Comparison of ENCODE assay signal across 19 cellular contexts in genomic region chr19:48879025-48879572, GRCh38. TPM values are rescaled to one million over a fixed set of nuclear protein-coding genes. Genes with fewer than 3 reads are reported as not detected.
DNase-seq lines count a peak whose midpoint lies in the region; ATAC-seq, FAIRE-seq and TF ChIP-seq lines count a peak whose summit lies in the region.
"Had no signal": no experiment of that assay in that cellular context is flagged by ENCODE, and none has a peak within 500 bp of the region (broad histone marks: within the 10 kb centered on the region; RNA-seq: fewer than 3 reads in every experiment).

No MANE protein-coding gene starts in this region.

- H3K79me2 ChIP-seq in K562 (ENCODE audit: control insufficient read depth, insufficient read depth, low read length) = peaks cover 36% of the 10 kb centered on the region

- in situ Hi-C loops in K562 (cut with MboI) = loop anchor here (10.0 kb wide), 1 partner anchor 86 kb away; the partner anchor contains the start of gene FTL

- peaks cover 0 to 60% of the 10 kb centered on the region in 2 donors for H3K4me1 ChIP-seq in right atrium auricular region
- peaks cover 25 to 36% of the 10 kb centered on the region in 2 experiments for H3K4me1 ChIP-seq in K562 (replicated peaks in 1 of 2; ENCODE audit: control insufficient read depth in 2 of 2, insufficient read depth in 2 of 2, low read length in 2 of 2)
- H3K4me1 ChIP-seq in mesodermal cell (ENCODE audit: control insufficient read depth, insufficient read depth, low read length, poor library complexity, severe bottlenecking) = peaks cover 25% of the 10 kb centered on the region
- H3K4me1 ChIP-seq in vagina = peaks cover 36% of the 10 kb centered on the region

- POLR2A ChIA-PET in K562 (lab: Yijun Ruan, JAX) = interaction anchor here (0.8 to 12.2 kb wide), 22 partner anchors 8 to 204 kb away, joined by 3 to 439 read pairs (median 6); partner anchors contain the start of genes BAX, DHDH, FTL and GYS1

- no peak for TF ChIP-seq CTCF in right atrium auricular region (IDR thresholded peaks at IDR 0.05)
- TF ChIP-seq CTCF in K562 (IDR thresholded peaks at IDR 0.05 in 2 of 3, conservative IDR thresholded peaks at IDR 0.05 in 1 of 3; ENCODE audit: insufficient read depth in 2 of 3, low read depth in 1 of 3, low read length in 3 of 3) = no peak
- TF ChIP-seq CTCF in vagina (IDR thresholded peaks at IDR 0.05) = no peak
- TF ChIP-seq CTCF in GM10266 (IDR thresholded peaks at IDR 0.05; ENCODE audit: control insufficient read depth, insufficient read depth, low read depth, missing control alignments) = no peak

- CTCF ChIA-PET in K562 (lab: Yijun Ruan, JAX; ENCODE audit: low intra/inter-chr PET ratio) = interaction anchor here (0.6 to 0.7 kb wide), 2 partner anchors 114 to 488 kb away, joined by 3 to 4 read pairs; partner anchors contain the start of gene GYS1

- BruUV-seq in K562 (replicated peaks; lab: Mats Ljungman, UMichigan) = no TSS peak

- peaks cover 47% of the 10 kb centered on the region for H3K36me3 ChIP-seq in right atrium auricular region
- peaks cover 33% of the 10 kb centered on the region for H3K36me3 ChIP-seq in K562 (ENCODE audit: control insufficient read depth, insufficient read depth, low read length)
- peaks cover 49% of the 10 kb centered on the region for H3K36me3 ChIP-seq in mesodermal cell (ENCODE audit: control insufficient read depth, insufficient read depth, low read length)
- H3K36me3 ChIP-seq in vagina = peaks cover 0 to 25% of the 10 kb centered on the region in 2 donors

- ATAC-seq in Right ventricle myocardium superior (ENCODE audit: poor library complexity) = no peak
- ATAC-seq in K562 = no peak

- no peak for TF ChIP-seq RAD21 in K562 (CRISPR knock-in tag; conservative IDR thresholded peaks at IDR 0.05 in 1 of 2, IDR thresholded peaks at IDR 0.05 in 1 of 2)

- WGBS in K562 (ENCODE audit: insufficient coverage, low coverage, missing lambda C conversion rate) = 65% methylated on average over 9 of the region's 11 CpGs
- WGBS in mesodermal cell (ENCODE audit: insufficient coverage in 2 of 2), 2 experiments = 90% methylated on average over 7 to 8 of the region's 11 CpGs

- no peak overlapping the region for H3K9ac ChIP-seq in K562 (ENCODE audit: insufficient read depth in 1 of 2, low read depth in 2 of 2, low read length in 2 of 2)

- peaks cover 19% of the 10 kb centered on the region for H4K20me1 ChIP-seq in K562 (replicated peaks; ENCODE audit: control insufficient read depth, insufficient read depth, low read length)

- H3K9me1 ChIP-seq in K562 (ENCODE audit: control insufficient read depth, insufficient read depth, low read length) = no peaks in the 10 kb centered on the region

- H3K4me3 ChIP-seq in right atrium auricular region (no peak overlapping the region), K562 (no peak overlapping the region), mesodermal cell (ENCODE audit: extremely low read depth, insufficient read depth, low read length, poor library complexity, severe bottlenecking) (no peak overlapping the region), vagina (no peak overlapping the region)
- H3K4me3 ChIP-seq: adrenal gland had no signal

- H2AFZ ChIP-seq in K562 (ENCODE audit: low read depth, low read length) = no peak overlapping the region

- DNase-seq in right atrium auricular region (ENCODE audit: low spot score) (no peak), Right ventricle myocardium superior (no peak), K562 (ENCODE audit: extremely low read depth in 1 of 4, low spot score in 3 of 4) (no peak), vagina (ENCODE audit: extremely low spot score in 2 of 2) (no peak), GM10266 (ENCODE audit: extremely low spot score) (no peak), SW480 (ENCODE audit: low spot score) (no peak)
- DNase-seq in stimulated activated CD4-positive, alpha-beta T cell treated with anti-CD3 and anti-CD28 coated beads, Interleukin-4, amount 100 ng/mL, for 24 hours = no peak
- DNase-seq: endodermal cell, hippocampal formation, kidney, NCI-H2029 treated with DMSO at 0.1 percent for 48 hours, NCI-H510A, SHP77 had no signal

- H3K4me2 ChIP-seq in K562 (ENCODE audit: insufficient read depth, low read length) = no peak overlapping the region

- intact Hi-C loops in Right ventricle myocardium superior (cut with DNase I) = no loop called here
- intact Hi-C loops in K562 (cut with micrococcal nuclease) = no loop called here
- intact Hi-C loops in vagina (cut with DNase I) = loop anchor here (10.0 kb wide), 1 partner anchor 86 kb away; the partner anchor contains the start of gene FTL

- H3K27ac ChIP-seq in right atrium auricular region (peak overlapping the region; percentile 99 to 100), K562 (ENCODE audit: extremely low read depth, low read depth, low read length) (peak overlapping the region; percentile 56), mesodermal cell (ENCODE audit: low read depth, low read length, severe bottlenecking) (peak overlapping the region; percentile 46), vagina (peak overlapping the region; percentile 54)

- TF ChIP-seq POLR2A in K562 (conservative IDR thresholded peaks at IDR 0.05) (no peak), vagina (IDR thresholded peaks at IDR 0.05) (no peak)

- H3K9me3 ChIP-seq in right atrium auricular region (no peaks in the 10 kb centered on the region), K562 (replicated peaks; ENCODE audit: control insufficient read depth, insufficient read depth, low read depth, low read length) (peaks cover 7% of the 10 kb centered on the region), mesodermal cell (ENCODE audit: control insufficient read depth, low read length) (no peaks in the 10 kb centered on the region), vagina (no peaks in the 10 kb centered on the region)
- H3K9me3 ChIP-seq: adrenal gland had no signal

- TF ChIP-seq EP300 in K562 (IDR thresholded peaks at IDR 0.05; ENCODE audit: low read length) = no peak

- H3K27me3 ChIP-seq in right atrium auricular region = no peaks in the 10 kb centered on the region
- H3K27me3 ChIP-seq in K562 (ENCODE audit: control insufficient read depth in 2 of 2, insufficient read depth in 2 of 2, low read length in 2 of 2) = no peaks in the 10 kb centered on the region
- no peaks in the 10 kb centered on the region for H3K27me3 ChIP-seq in vagina
- H3K27me3 ChIP-seq: adrenal gland had no signal

- FAIRE-seq in K562 (lab: Jason Lieb, UNC) = no peak
- FAIRE-seq: H54, kidney had no signal

RNA-seq across cellular contexts. Expression of gene PPP1R15A, which starts 6.9 kb away (rescaled TPM):
- 10 to 100 TPM; 55.0 to 97.6 TPM for total RNA-seq in right atrium auricular region
- total RNA-seq in Right ventricle myocardium superior = 60.4 TPM
- 91.7 and 166 TPM in 2 replicates for total RNA-seq in K562 (2011; cell fraction: chromatin; rRNA removed; ENCODE audit: low replicate concordance)
- 117 and 129 TPM in 2 replicates for total RNA-seq in K562 (2011; cell fraction: nucleolus; rRNA removed)
- total RNA-seq in K562 (2011; cell fraction: nucleoplasm; rRNA removed) = 102 and 128 TPM in 2 replicates
- total RNA-seq in K562 (2014; rRNA removed) = 59.1 and 87.0 TPM in 2 replicates
- 37.8 and 44.0 TPM in 2 replicates for total RNA-seq in K562 (2014; rRNA removed; fragmentation: Illumina TruSeq; extraction: Trizol)
- 34.8 and 35.5 TPM in 2 replicates for total RNA-seq in K562 (2015; rRNA removed; fragmentation: Illumina TruSeq; extraction: Trizol)
- total RNA-seq in K562 (2021) = 64.8 and 67.4 TPM in 2 replicates
- polyA plus RNA-seq in K562 (2011; rRNA removed) = 38.1 and 60.9 TPM in 2 replicates
- polyA plus RNA-seq in K562 (2011; cell fraction: cytosol; rRNA removed) = 32.7 and 34.1 TPM in 2 replicates
- 82.3 and 88.1 TPM in 2 replicates for polyA plus RNA-seq in K562 (2011; cell fraction: nucleus; rRNA removed)
- 62.3 and 136 TPM in 2 replicates for polyA plus RNA-seq in K562 (2012)
- polyA plus RNA-seq in K562 (2014; fragmentation: Illumina TruSeq; extraction: Trizol) = 67.6 and 73.7 TPM in 2 replicates
- polyA plus RNA-seq in K562 (2014; fragmentation: Nextera tagmentation; extraction: Ambion mirVana) = 1 to 10 TPM in 1 of 2 experiments, under 1 TPM in 1; 0.42 to 1.3 TPM
- polyA plus RNA-seq in K562 (2014; rRNA removed) = 55.7 and 77.6 TPM in 2 replicates
- polyA minus RNA-seq in K562 (2011; rRNA and poly(A)+ RNA removed) = 26.6 and 38.8 TPM in 2 replicates
- polyA minus RNA-seq in K562 (2011; cell fraction: cytosol; rRNA and poly(A)+ RNA removed) = 24.1 and 29.0 TPM in 2 replicates
- polyA minus RNA-seq in K562 (2011; cell fraction: nucleus; rRNA and poly(A)+ RNA removed) = 33.5 and 61.9 TPM in 2 replicates
- 41.8 TPM for polyA plus RNA-seq in mesodermal cell (2013, experiment 1 of 2)
- polyA plus RNA-seq in mesodermal cell (2013, experiment 2 of 2) = 37.0 TPM
- total RNA-seq in vagina = 52.1 TPM

RNA-seq across cellular contexts. Expression of gene PLEKHA4, which starts 10.7 kb away (rescaled TPM):
- total RNA-seq in right atrium auricular region = 10 to 100 TPM; 22.4 to 25.1 TPM
- 17.7 TPM for total RNA-seq in Right ventricle myocardium superior
- 22.1 and 56.7 TPM in 2 replicates for total RNA-seq in K562 (2011; cell fraction: chromatin; rRNA removed; ENCODE audit: low replicate concordance)
- total RNA-seq in K562 (2011; cell fraction: nucleolus; rRNA removed) = 27.5 and 39.4 TPM in 2 replicates
- total RNA-seq in K562 (2011; cell fraction: nucleoplasm; rRNA removed) = 22.7 and 27.9 TPM in 2 replicates
- total RNA-seq in K562 (2014; rRNA removed) = 17.0 and 20.1 TPM in 2 replicates
- total RNA-seq in K562 (2014; rRNA removed; fragmentation: Illumina TruSeq; extraction: Trizol) = 3.3 and 4.4 TPM in 2 replicates
- 5.2 and 5.6 TPM in 2 replicates for total RNA-seq in K562 (2015; rRNA removed; fragmentation: Illumina TruSeq; extraction: Trizol)
- 27.2 and 30.8 TPM in 2 replicates for total RNA-seq in K562 (2021)
- 13.4 and 25.1 TPM in 2 replicates for polyA plus RNA-seq in K562 (2011; rRNA removed)
- 20.5 and 26.0 TPM in 2 replicates for polyA plus RNA-seq in K562 (2011; cell fraction: cytosol; rRNA removed)
- polyA plus RNA-seq in K562 (2011; cell fraction: nucleus; rRNA removed) = 33.6 and 37.4 TPM in 2 replicates
- polyA plus RNA-seq in K562 (2012) = 17.0 and 29.2 TPM in 2 replicates
- 11.4 and 18.4 TPM in 2 replicates for polyA plus RNA-seq in K562 (2014; fragmentation: Illumina TruSeq; extraction: Trizol)
- under 1 TPM; 0.07 to 0.31 TPM for polyA plus RNA-seq in K562 (2014; fragmentation: Nextera tagmentation; extraction: Ambion mirVana)
- 22.0 and 23.5 TPM in 2 replicates for polyA plus RNA-seq in K562 (2014; rRNA removed)
- 2.8 and 3.5 TPM in 2 replicates for polyA minus RNA-seq in K562 (2011; rRNA and poly(A)+ RNA removed)
- polyA minus RNA-seq in K562 (2011; cell fraction: cytosol; rRNA and poly(A)+ RNA removed) = 10.6 and 15.0 TPM in 2 replicates
- 8.1 and 13.7 TPM in 2 replicates for polyA minus RNA-seq in K562 (2011; cell fraction: nucleus; rRNA and poly(A)+ RNA removed)
- 20.0 TPM for polyA plus RNA-seq in mesodermal cell (2013, experiment 1 of 2)
- 17.7 TPM for polyA plus RNA-seq in mesodermal cell (2013, experiment 2 of 2)
- total RNA-seq in vagina = 37.1 TPM

RNA-seq across cellular contexts. Expression of gene TULP2, which starts 19.4 kb away (rescaled TPM):
- total RNA-seq in right atrium auricular region (not detected), Right ventricle myocardium superior (not detected), K562 (2014; rRNA removed) (0.05 TPM in 1 of 2 replicates, not detected in the other), K562 (2014; rRNA removed; fragmentation: Illumina TruSeq; extraction: Trizol) (0.07 TPM in 1 of 2 replicates, not detected in the other), K562 (2015; rRNA removed; fragmentation: Illumina TruSeq; extraction: Trizol) (0.11 TPM in 2 replicates), K562 (2021) (0.89 and 1.5 TPM in 2 replicates), vagina (not detected)
- 0.46 and 1.5 TPM in 2 replicates for total RNA-seq in K562 (2011; cell fraction: chromatin; rRNA removed; ENCODE audit: low replicate concordance)
- total RNA-seq in K562 (2011; cell fraction: nucleolus; rRNA removed) = 1.2 and 1.7 TPM in 2 replicates
- 0.53 and 2.4 TPM in 2 replicates for total RNA-seq in K562 (2011; cell fraction: nucleoplasm; rRNA removed)
- polyA plus RNA-seq in K562 (2011; rRNA removed) (0.25 and 1.4 TPM in 2 replicates), K562 (2014; fragmentation: Illumina TruSeq; extraction: Trizol) (0.15 and 0.19 TPM in 2 replicates), K562 (2014; fragmentation: Nextera tagmentation; extraction: Ambion mirVana) (under 1 TPM in 1 of 2 experiments, not detected in 1; 0.18 TPM), K562 (2014; rRNA removed) (0.38 and 1.1 TPM in 2 replicates)
- 0.49 and 1.2 TPM in 2 replicates for polyA plus RNA-seq in K562 (2011; cell fraction: cytosol; rRNA removed)
- 0.37 and 2.6 TPM in 2 replicates for polyA plus RNA-seq in K562 (2011; cell fraction: nucleus; rRNA removed)
- 0.53 and 0.68 TPM in 2 replicates for polyA plus RNA-seq in K562 (2012)
- 0.53 and 0.90 TPM in 2 replicates for polyA minus RNA-seq in K562 (2011; rRNA and poly(A)+ RNA removed)
- 2.3 TPM in 1 of 2 replicates, not detected in the other for polyA minus RNA-seq in K562 (2011; cell fraction: cytosol; rRNA and poly(A)+ RNA removed)
- 0.78 TPM in 1 of 2 replicates, not detected in the other for polyA minus RNA-seq in K562 (2011; cell fraction: nucleus; rRNA and poly(A)+ RNA removed)
- polyA plus RNA-seq in mesodermal cell (2013, experiment 1 of 2) = not detected
- polyA plus RNA-seq in mesodermal cell (2013, experiment 2 of 2) = not detected
- total RNA-seq: activated CD8-positive, alpha-beta memory T cell treated with anti-CD3 and anti-CD28 coated beads for 36 hours; kidney; T-helper 1 cell treated with Interleukin-12 subunit alpha and Interleukin-12 subunit beta and Interleukin-4 antibody, amounts not matched to agents 30 ng/mL and 1 ng/mL, for 36 hours; urinary bladder had no signal

RNA-seq across cellular contexts. Expression of gene NUCB1, which starts 21.0 kb away (rescaled TPM):
- total RNA-seq in right atrium auricular region (100 to 1,000 TPM; 347 to 411 TPM), Right ventricle myocardium superior (237 TPM), K562 (2014; rRNA removed) (102 and 111 TPM in 2 replicates), K562 (2014; rRNA removed; fragmentation: Illumina TruSeq; extraction: Trizol) (25.5 and 42.5 TPM in 2 replicates), K562 (2015; rRNA removed; fragmentation: Illumina TruSeq; extraction: Trizol) (71.7 and 82.4 TPM in 2 replicates), K562 (2021) (138 and 153 TPM in 2 replicates), vagina (151 TPM)
- 137 and 349 TPM in 2 replicates for total RNA-seq in K562 (2011; cell fraction: chromatin; rRNA removed; ENCODE audit: low replicate concordance)
- 313 and 352 TPM in 2 replicates for total RNA-seq in K562 (2011; cell fraction: nucleolus; rRNA removed)
- 274 and 285 TPM in 2 replicates for total RNA-seq in K562 (2011; cell fraction: nucleoplasm; rRNA removed)
- polyA plus RNA-seq in K562 (2011; rRNA removed) (59.3 and 117 TPM in 2 replicates), K562 (2014; fragmentation: Illumina TruSeq; extraction: Trizol) (87.6 and 141 TPM in 2 replicates), K562 (2014; fragmentation: Nextera tagmentation; extraction: Ambion mirVana) (1 to 10 TPM; 3.1 to 5.3 TPM), K562 (2014; rRNA removed) (133 and 139 TPM in 2 replicates)
- 120 and 173 TPM in 2 replicates for polyA plus RNA-seq in K562 (2011; cell fraction: cytosol; rRNA removed)
- 155 and 191 TPM in 2 replicates for polyA plus RNA-seq in K562 (2011; cell fraction: nucleus; rRNA removed)
- polyA plus RNA-seq in K562 (2012) = 146 and 236 TPM in 2 replicates
- polyA minus RNA-seq in K562 (2011; rRNA and poly(A)+ RNA removed) = 33.7 and 41.4 TPM in 2 replicates
- 54.1 and 89.7 TPM in 2 replicates for polyA minus RNA-seq in K562 (2011; cell fraction: cytosol; rRNA and poly(A)+ RNA removed)
- 35.5 and 49.4 TPM in 2 replicates for polyA minus RNA-seq in K562 (2011; cell fraction: nucleus; rRNA and poly(A)+ RNA removed)
- 242 TPM for polyA plus RNA-seq in mesodermal cell (2013, experiment 1 of 2)
- 241 TPM for polyA plus RNA-seq in mesodermal cell (2013, experiment 2 of 2)

RNA-seq across cellular contexts. Expression of gene HSD17B14, which starts 42.8 kb away (rescaled TPM):
- 1 to 10 TPM; 3.7 to 6.3 TPM for total RNA-seq in right atrium auricular region
- total RNA-seq in Right ventricle myocardium superior = 1.9 TPM
- 0.70 and 1.7 TPM in 2 replicates for total RNA-seq in K562 (2011; cell fraction: chromatin; rRNA removed; ENCODE audit: low replicate concordance)
- 0.50 and 1.1 TPM in 2 replicates for total RNA-seq in K562 (2011; cell fraction: nucleolus; rRNA removed)
- total RNA-seq in K562 (2011; cell fraction: nucleoplasm; rRNA removed) = 0.53 and 0.88 TPM in 2 replicates
- 0.20 TPM in 1 of 2 replicates, not detected in the other for total RNA-seq in K562 (2014; rRNA removed)
- total RNA-seq in K562 (2014; rRNA removed; fragmentation: Illumina TruSeq; extraction: Trizol) = not detected in 2 replicates
- not detected in 2 replicates for total RNA-seq in K562 (2015; rRNA removed; fragmentation: Illumina TruSeq; extraction: Trizol)
- total RNA-seq in K562 (2021) = 0.16 TPM in 1 of 2 replicates, not detected in the other
- 0.20 TPM in 1 of 2 replicates, not detected in the other for polyA plus RNA-seq in K562 (2011; rRNA removed)
- 0.19 and 0.22 TPM in 2 replicates for polyA plus RNA-seq in K562 (2011; cell fraction: cytosol; rRNA removed)
- polyA plus RNA-seq in K562 (2011; cell fraction: nucleus; rRNA removed) = 0.60 and 1.2 TPM in 2 replicates
- 0.21 and 1.0 TPM in 2 replicates for polyA plus RNA-seq in K562 (2012)
- not detected in 2 replicates for polyA plus RNA-seq in K562 (2014; fragmentation: Illumina TruSeq; extraction: Trizol)
- not detected for polyA plus RNA-seq in K562 (2014; fragmentation: Nextera tagmentation; extraction: Ambion mirVana)
- not detected in 2 replicates for polyA plus RNA-seq in K562 (2014; rRNA removed)
- not detected in 2 replicates for polyA minus RNA-seq in K562 (2011; rRNA and poly(A)+ RNA removed)
- not detected in 2 replicates for polyA minus RNA-seq in K562 (2011; cell fraction: cytosol; rRNA and poly(A)+ RNA removed)
- not detected in 2 replicates for polyA minus RNA-seq in K562 (2011; cell fraction: nucleus; rRNA and poly(A)+ RNA removed)
- 22.6 TPM for polyA plus RNA-seq in mesodermal cell (2013, experiment 1 of 2)
- 18.3 TPM for polyA plus RNA-seq in mesodermal cell (2013, experiment 2 of 2)
- 19.2 TPM for total RNA-seq in vagina

Comparison
In these comparisons a context has a peak if more than half of its experiments do, and no peak if none do; other contexts are left out.
1. H3K27ac ChIP-seq: peak in every context shown above with its lines; median percentile 100 in right atrium auricular region; 56 in K562; 54 in vagina; 46 in mesodermal cell.